Comparison of ENCODE assay signal across 1 cellular context in genomic region chr4:119103263-119103662, GRCh38.
TF ChIP-seq lines count a peak whose summit lies in the region.

No MANE protein-coding gene starts in this region.

TF ChIP-seq in HEK293, 187 proteins besides CTCF, POLR2A, EP300 and RAD21 (continued from another document and continues in another):
- no peak for TF ChIP-seq ZNF274 (IDR thresholded peaks at IDR 0.05; ENCODE audit: low read length)
- TF ChIP-seq ZNF274 (tag by site-specific recombination; IDR thresholded peaks at IDR 0.05; ENCODE audit: borderline replicate concordance): no peak
- TF ChIP-seq TCF7L2 (IDR thresholded peaks at IDR 0.05; ENCODE audit: borderline replicate concordance, low read depth, low read length): no peak
- TF ChIP-seq ZNF571 (tag by site-specific recombination; IDR thresholded peaks at IDR 0.05): no peak
- no peak for TF ChIP-seq YY1 (tag by site-specific recombination; IDR thresholded peaks at IDR 0.05)
- TF ChIP-seq ZNF76 (tag by site-specific recombination; IDR thresholded peaks at IDR 0.05; ENCODE audit: borderline replicate concordance, low read depth): no peak
- TF ChIP-seq ZBTB17 (tag by site-specific recombination; IDR thresholded peaks at IDR 0.05): peak; percentile 58
- no peak for TF ChIP-seq KLF7 (tag by site-specific recombination; IDR thresholded peaks at IDR 0.05; ENCODE audit: borderline replicate concordance)
- TF ChIP-seq ZBTB21 (tag by site-specific recombination; IDR thresholded peaks at IDR 0.05): peak; percentile 94
- peak; percentile 81 for TF ChIP-seq FEZF1 (tag by site-specific recombination; IDR thresholded peaks at IDR 0.05)
- TF ChIP-seq PRDM10 (tag by site-specific recombination; IDR thresholded peaks at IDR 0.05): peak; percentile 75
- no peak for TF ChIP-seq ZIC2 (tag by site-specific recombination; IDR thresholded peaks at IDR 0.05)
- TF ChIP-seq ZNF791 (tag by site-specific recombination; IDR thresholded peaks at IDR 0.05): no peak
- TF ChIP-seq ZNF23 (tag by site-specific recombination; IDR thresholded peaks at IDR 0.05; ENCODE audit: borderline replicate concordance): no peak
- TF ChIP-seq ZNF133 (tag by site-specific recombination; IDR thresholded peaks at IDR 0.05): no peak
- no peak for TF ChIP-seq ZNF266 (tag by site-specific recombination; IDR thresholded peaks at IDR 0.05; ENCODE audit: low read depth)
- no peak for TF ChIP-seq ZNF792 (tag by site-specific recombination; IDR thresholded peaks at IDR 0.05)
- no peak for TF ChIP-seq GLI2 (tag by site-specific recombination; IDR thresholded peaks at IDR 0.05; ENCODE audit: borderline replicate concordance, low read depth)
- peak; percentile 44; the same call in 1 of the 2 replicates for TF ChIP-seq HIC1 (tag by site-specific recombination; IDR thresholded peaks at IDR 0.05)
- TF ChIP-seq KLF8 (tag by site-specific recombination; IDR thresholded peaks at IDR 0.05): peak; percentile 38; the same call in 1 of the 2 replicates
- no peak for TF ChIP-seq ZNF121 (tag by site-specific recombination; IDR thresholded peaks at IDR 0.05)
- TF ChIP-seq KLF9 (tag by site-specific recombination; IDR thresholded peaks at IDR 0.05; ENCODE audit: low read depth): no peak
- no peak for TF ChIP-seq ZNF433 (tag by site-specific recombination; IDR thresholded peaks at IDR 0.05; ENCODE audit: low read depth)
- no peak for TF ChIP-seq ZNF701 (tag by site-specific recombination; IDR thresholded peaks at IDR 0.05)
- TF ChIP-seq ZNF830 (tag by site-specific recombination; IDR thresholded peaks at IDR 0.05; ENCODE audit: low read depth): no peak
- no peak for TF ChIP-seq ZNF664 (tag by site-specific recombination; IDR thresholded peaks at IDR 0.05)
- TF ChIP-seq REST (tag by site-specific recombination; IDR thresholded peaks at IDR 0.05): no peak
- TF ChIP-seq TSHZ1 (tag by site-specific recombination; IDR thresholded peaks at IDR 0.05; ENCODE audit: borderline replicate concordance): no peak
- TF ChIP-seq ZBTB20 (tag by site-specific recombination; IDR thresholded peaks at IDR 0.05): no peak
- TF ChIP-seq ZNF518A (tag by site-specific recombination; conservative IDR thresholded peaks at IDR 0.05; ENCODE audit: low read depth): peak; percentile 73
- no peak for TF ChIP-seq ZNF488 (tag by site-specific recombination; IDR thresholded peaks at IDR 0.05)
- TF ChIP-seq ZNF37A (tag by site-specific recombination; IDR thresholded peaks at IDR 0.05): no peak
- peak; percentile 51 for TF ChIP-seq ZXDB (tag by site-specific recombination; IDR thresholded peaks at IDR 0.05)
- TF ChIP-seq ZNF394 (tag by site-specific recombination; IDR thresholded peaks at IDR 0.05; ENCODE audit: borderline replicate concordance): peak; percentile 41; the same call in 1 of the 2 replicates
- no peak for TF ChIP-seq ZNF600 (tag by site-specific recombination; IDR thresholded peaks at IDR 0.05)
- TF ChIP-seq YY2 (tag by site-specific recombination; IDR thresholded peaks at IDR 0.05): no peak; the same call in 1 of the 2 replicates
- TF ChIP-seq GLI4 (tag by site-specific recombination; IDR thresholded peaks at IDR 0.05): no peak
- TF ChIP-seq ZNF629 (tag by site-specific recombination; IDR thresholded peaks at IDR 0.05): peak; percentile 97
- no peak for TF ChIP-seq ZSCAN18 (tag by site-specific recombination; IDR thresholded peaks at IDR 0.05)
- TF ChIP-seq ZNF138 (tag by site-specific recombination; IDR thresholded peaks at IDR 0.05; ENCODE audit: borderline replicate concordance): no peak
- no peak for TF ChIP-seq ZNF302 (tag by site-specific recombination; IDR thresholded peaks at IDR 0.05; ENCODE audit: low read depth)
- no peak for TF ChIP-seq BCL11A (tag by site-specific recombination; IDR thresholded peaks at IDR 0.05; ENCODE audit: low read depth)
